In genomic region chr5:137206030-137206715, GRCh38 we compare ENCODE assay signal across 13 cellular contexts.
DNase-seq lines count a peak whose midpoint lies in the region; ATAC-seq, FAIRE-seq and TF ChIP-seq lines count a peak whose summit lies in the region.
"Had no signal": no experiment of that assay in that cellular context is flagged by ENCODE, and none has a peak within 500 bp of the region (broad histone marks: within the 10 kb centered on the region; RNA-seq: fewer than 3 reads in every experiment).

No MANE protein-coding gene starts in this region.

- H3K36me3 ChIP-seq in HAP-1 (replicated peaks) (no peaks in the 10 kb centered on the region), bronchial epithelial cell (ENCODE audit: control insufficient read depth, insufficient read depth, low read length) (no peaks in the 10 kb centered on the region)
- H3K36me3 ChIP-seq: sigmoid colon, suprapubic skin had no signal

- H3K4me3 ChIP-seq in HAP-1 (no peak overlapping the region), bronchial epithelial cell (ENCODE audit: low read depth, low read length) (no peak overlapping the region)
- H3K4me3 ChIP-seq: sigmoid colon, suprapubic skin had no signal

- DNase-seq in HAP-1 (ENCODE audit: low spot score in 2 of 2) (peak; percentile 61), NCI-H2107 (lab: John Stamatoyannopoulos, UW) (peak; percentile 3), bronchial epithelial cell (ENCODE audit: low read depth) (peak; percentile 81), renal cortical epithelial cell (ENCODE audit: low read depth) (peak; percentile 73), inferior parietal cortex (ENCODE audit: extremely low spot score) (no peak)
- DNase-seq: activated CD8-positive, alpha-beta T cell treated with anti-CD3 and anti-CD28 coated beads, Interleukin-2, amount 10 ng/mL, durations not matched to agents 7 days and 5 days; activated naive CD4-positive, alpha-beta T cell; CD4-positive, alpha-beta T cell; NCI-H2081; sigmoid colon had no signal

- no peaks in the 10 kb centered on the region for H3K4me1 ChIP-seq in HAP-1

- in situ Hi-C loops in HAP-1 (cut with MboI; ENCODE audit: low sequenced_read_pairs), result no loop called here

- H3K27me3 ChIP-seq in HAP-1 (ENCODE audit: low read depth), result no peaks in the 10 kb centered on the region
- H3K27me3 ChIP-seq in bronchial epithelial cell (ENCODE audit: control insufficient read depth, insufficient read depth, low read length), result no peaks in the 10 kb centered on the region
- H3K27me3 ChIP-seq: sigmoid colon, suprapubic skin had no signal

- ATAC-seq in HG03565 (IDR thresholded peaks at IDR 0.05; ENCODE audit: unreplicated experiment) (no peak), HG03039 (IDR thresholded peaks at IDR 0.05; ENCODE audit: unreplicated experiment) (no peak)
- ATAC-seq: activated CD8-positive, alpha-beta T cell treated with anti-CD3 and anti-CD28 coated beads, Interleukin-2, amount 10 ng/mL, durations not matched to agents 7 days and 5 days had no signal

- H3K9me3 ChIP-seq in HAP-1, result no peaks in the 10 kb centered on the region
- H3K9me3 ChIP-seq: sigmoid colon, suprapubic skin had no signal

- FAIRE-seq in bronchial epithelial cell (lab: Jason Lieb, UNC), result no peak

- peak; percentile 10 for TF ChIP-seq CTCF in bronchial epithelial cell (IDR thresholded peaks at IDR 0.05; ENCODE audit: insufficient read depth, low read length, severe bottlenecking)
